Comparison of ENCODE assay signal across 25 cellular contexts in the genomic region with DNA sequence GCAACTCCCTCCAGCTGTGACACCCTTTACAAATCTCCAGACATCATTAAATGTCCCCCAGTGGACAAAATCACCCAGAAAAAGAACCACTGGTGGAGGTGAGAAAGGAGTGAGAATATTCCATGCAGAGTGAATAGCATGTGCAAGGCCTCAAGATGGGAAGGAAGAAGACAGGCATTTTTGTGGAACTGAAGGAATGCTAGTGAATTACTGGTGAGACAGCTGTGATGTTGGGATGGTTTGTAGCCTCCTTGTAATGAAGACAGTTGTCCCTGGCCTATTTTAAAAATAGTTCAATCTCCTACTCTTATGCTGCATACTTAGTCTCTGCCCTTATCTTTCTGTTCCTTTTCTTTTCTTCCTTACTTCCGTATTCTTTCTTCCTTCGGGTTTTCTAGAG.
"Had no signal": no experiment of that assay in that cellular context is flagged by ENCODE, and none has a peak within 500 bp of the region (broad histone marks: within the 10 kb centered on the region; RNA-seq: fewer than 3 reads in every experiment).

No MANE protein-coding gene starts in this region.

- H3K27ac Mint-ChIP-seq: activated CD4-positive, alpha-beta memory T cell treated with anti-CD3 and anti-CD28 coated beads for 36 hours; activated CD4-positive, alpha-beta T cell treated with anti-CD3 and anti-CD28 coated beads, Interleukin-2, amount 10 ng/mL, durations not matched to agents 24 days and 14 days; activated naive CD4-positive, alpha-beta T cell treated with anti-CD3 and anti-CD28 coated beads, Interleukin-2, amount 10 ng/mL, durations not matched to agents 7 days and 5 days; activated naive CD8-positive, alpha-beta T cell treated with anti-CD3 and anti-CD28 coated beads, Interleukin-2, amount 10 ng/mL, durations not matched to agents 7 days and 5 days; mesothelial cell of epicardium; natural killer cell; neural progenitor cell had no signal

- H3K4me1 Mint-ChIP-seq: activated CD4-positive, alpha-beta T cell treated with anti-CD3 and anti-CD28 coated beads, Interleukin-2, amount 10 ng/mL, durations not matched to agents 24 days and 14 days; activated naive CD4-positive, alpha-beta T cell treated with anti-CD3 and anti-CD28 coated beads, Interleukin-2, amount 10 ng/mL, durations not matched to agents 7 days and 5 days; activated naive CD8-positive, alpha-beta T cell treated with anti-CD3 and anti-CD28 coated beads, Interleukin-2, amount 10 ng/mL, durations not matched to agents 7 days and 5 days; central memory CD8-positive, alpha-beta T cell; natural killer cell; neural progenitor cell had no signal

- H3K27me3 ChIP-seq: breast epithelium, neural progenitor cell, spleen, suprapubic skin, tibial artery, upper lobe of right lung had no signal

- H3K4me1 ChIP-seq: breast epithelium, neural progenitor cell, spleen, suprapubic skin had no signal

- H3K4me3 Mint-ChIP-seq: activated CD4-positive, alpha-beta memory T cell treated with anti-CD3 and anti-CD28 coated beads for 36 hours; activated CD4-positive, alpha-beta T cell treated with anti-CD3 and anti-CD28 coated beads, Interleukin-2, amount 10 ng/mL, durations not matched to agents 24 days and 14 days; activated naive CD4-positive, alpha-beta T cell treated with anti-CD3 and anti-CD28 coated beads, Interleukin-2, amount 10 ng/mL, durations not matched to agents 7 days and 5 days; activated naive CD8-positive, alpha-beta T cell treated with anti-CD3 and anti-CD28 coated beads, Interleukin-2, amount 10 ng/mL, durations not matched to agents 7 days and 5 days; central memory CD8-positive, alpha-beta T cell; mesothelial cell of epicardium; natural killer cell; neural progenitor cell had no signal

- H3K4me3 ChIP-seq: breast epithelium, neural progenitor cell, spleen, suprapubic skin, tibial artery, upper lobe of right lung had no signal

- H3K36me3 Mint-ChIP-seq: activated CD4-positive, alpha-beta memory T cell treated with anti-CD3 and anti-CD28 coated beads for 36 hours; activated naive CD4-positive, alpha-beta T cell treated with anti-CD3 and anti-CD28 coated beads, Interleukin-2, amount 10 ng/mL, durations not matched to agents 7 days and 5 days; activated naive CD8-positive, alpha-beta T cell treated with anti-CD3 and anti-CD28 coated beads, Interleukin-2, amount 10 ng/mL, durations not matched to agents 7 days and 5 days; natural killer cell; neural progenitor cell had no signal

- DNase-seq: activated CD4-positive, alpha-beta memory T cell treated with anti-CD3 and anti-CD28 coated beads for 36 hours; activated CD4-positive, alpha-beta T cell treated with anti-CD3 and anti-CD28 coated beads, Interleukin-2, amount 10 ng/mL, durations not matched to agents 24 days and 14 days; activated CD4-positive, CD25-positive, alpha-beta regulatory T cell treated with anti-CD3 and anti-CD28 coated beads, Interleukin-2, amount 50 U/mL, for 72 hours; activated CD8-positive, alpha-beta memory T cell treated with anti-CD3 and anti-CD28 coated beads, Interleukin-2, amount 50 U/mL, for 4 hours; activated gamma-delta T cell; activated naive CD4-positive, alpha-beta T cell treated with anti-CD3 and anti-CD28 coated beads, Interleukin-2, amount 10 ng/mL, durations not matched to agents 7 days and 5 days; activated naive CD8-positive, alpha-beta T cell treated with anti-CD3 and anti-CD28 coated beads, Interleukin-2, amount 10 ng/mL, durations not matched to agents 7 days and 5 days; activated T-cell treated with anti-CD3 and anti-CD28 coated beads, Interleukin-2, amount 50 U/mL, for 1 hour; effector CD8-positive, alpha-beta T cell; left cardiac atrium; left ventricle myocardium superior; natural killer cell; occipital lobe; posterior cingulate gyrus; right cardiac atrium; spleen; stimulated activated naive CD4-positive, alpha-beta T cell; T-helper 2 cell; tibial artery; upper lobe of right lung had no signal

- H3K9me3 Mint-ChIP-seq: central memory CD8-positive, alpha-beta T cell; natural killer cell had no signal

- H2AFZ ChIP-seq: neural progenitor cell had no signal

- H3K9me3 ChIP-seq: upper lobe of right lung had no signal

- H3K36me3 ChIP-seq: breast epithelium, neural progenitor cell, spleen, suprapubic skin, tibial artery, upper lobe of right lung had no signal

- H3K4me2 ChIP-seq: neural progenitor cell had no signal

- H3K27me3 Mint-ChIP-seq: activated CD4-positive, alpha-beta memory T cell treated with anti-CD3 and anti-CD28 coated beads for 36 hours; activated CD4-positive, alpha-beta T cell treated with anti-CD3 and anti-CD28 coated beads, Interleukin-2, amount 10 ng/mL, durations not matched to agents 24 days and 14 days; activated naive CD4-positive, alpha-beta T cell treated with anti-CD3 and anti-CD28 coated beads, Interleukin-2, amount 10 ng/mL, durations not matched to agents 7 days and 5 days had no signal

- H3K27ac ChIP-seq: breast epithelium, neural progenitor cell, spleen, suprapubic skin, tibial artery, upper lobe of right lung had no signal
